In genomic region chr16:11377156-11377555, GRCh38 we compare ENCODE assay signal across 8 cellular contexts.
"Had no signal": no experiment of that assay in that cellular context is flagged by ENCODE, and none has a peak within 500 bp of the region (broad histone marks: within the 10 kb centered on the region; RNA-seq: fewer than 3 reads in every experiment).

No MANE protein-coding gene starts in this region.

- H2AFZ ChIP-seq: GM23338 had no signal

- H3K4me3 ChIP-seq: GM23338 had no signal

- H3K27ac Mint-ChIP-seq: GM23338, H9, IgD-negative memory B cell had no signal

- H3K4me2 ChIP-seq: GM23338 had no signal

- ATAC-seq: GM23338 had no signal

- FAIRE-seq: H1, H54, HTR-8/SVneo had no signal

- H3K4me3 Mint-ChIP-seq: GM23338, H9, IgD-negative memory B cell had no signal

- DNase-seq: H9, HCEC 1CT, KBM-7 had no signal
